Comparison of ENCODE assay signal across 10 cellular contexts in the genomic region with DNA sequence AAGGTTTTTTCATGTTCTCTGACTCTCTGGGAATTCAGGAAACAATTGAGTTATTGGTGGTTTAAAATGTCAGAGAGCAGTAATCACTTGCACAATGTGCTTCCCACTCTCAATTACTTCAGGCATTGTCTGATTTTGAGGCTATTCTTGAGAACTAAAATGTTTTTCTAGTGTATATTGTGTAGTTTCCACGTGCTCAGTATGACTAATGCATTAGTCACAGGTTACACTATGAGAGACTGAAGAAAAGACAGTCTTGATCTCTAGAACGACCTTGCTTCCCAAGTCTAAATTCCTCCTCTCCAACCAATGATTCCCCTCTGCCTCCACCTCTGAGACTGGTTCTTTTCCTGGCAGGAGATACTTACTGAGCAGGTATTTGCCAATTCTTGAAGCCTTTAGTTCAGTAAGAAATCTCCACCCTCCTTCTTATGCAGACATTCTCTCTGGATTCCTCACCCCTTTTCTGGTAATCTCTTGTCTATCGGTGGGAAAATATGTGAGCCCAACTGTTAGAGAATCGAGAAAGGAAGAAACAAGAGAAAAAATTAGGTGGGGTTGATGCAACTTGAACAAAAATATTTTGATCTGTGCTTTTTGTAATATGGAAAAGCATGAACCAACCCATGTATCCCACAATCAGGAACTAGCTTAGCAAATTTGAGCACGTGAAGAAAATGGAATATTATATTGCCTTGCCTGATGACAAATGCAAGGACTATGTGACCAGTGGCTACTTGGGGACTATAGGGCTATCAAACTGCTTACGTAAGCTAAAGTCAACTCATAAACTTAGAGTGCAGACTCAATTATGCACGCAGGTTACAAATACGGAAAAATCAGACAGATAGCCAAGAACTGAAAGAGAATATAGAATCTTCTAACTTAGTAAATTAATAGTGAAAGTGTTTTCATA.
A peak's percentile ranks its signal among the peaks of the same experiment; 100 is the strongest.
DNase-seq lines count a peak whose midpoint lies in the region; ATAC-seq and TF ChIP-seq lines count a peak whose summit lies in the region.
"Had no signal": no experiment of that assay in that cellular context is flagged by ENCODE, and none has a peak within 500 bp of the region (broad histone marks: within the 10 kb centered on the region; RNA-seq: fewer than 3 reads in every experiment).

No MANE protein-coding gene starts in this region.

- no peak for TF ChIP-seq CTCF in choroid plexus epithelial cell (conservative IDR thresholded peaks at IDR 0.05; ENCODE audit: low read depth, low read length)
- TF ChIP-seq CTCF in nephron (IDR thresholded peaks at IDR 0.05; ENCODE audit: unreplicated experiment in 3 of 3), result no peak
- no peak for TF ChIP-seq CTCF in lower leg skin (IDR thresholded peaks at IDR 0.05)

- peaks cover 14% of the 10 kb centered on the region for H3K9me3 Mint-ChIP-seq in nephron

- H3K27ac Mint-ChIP-seq in nephron, result peak overlapping the region; percentile 75 to 80 (median 79)

- peak; percentile 59 for ATAC-seq in GM18520 (IDR thresholded peaks at IDR 0.05; ENCODE audit: unreplicated experiment)

- H3K27me3 Mint-ChIP-seq in nephron (ENCODE audit: low read depth), result peaks cover 5% of the 10 kb centered on the region

- no peak overlapping the region for H3K4me3 ChIP-seq in choroid plexus epithelial cell (ENCODE audit: low read depth, low read length)
- H3K4me3 ChIP-seq in lower leg skin (ENCODE audit: low read depth, poor library complexity, severe bottlenecking), result no peak overlapping the region
- H3K4me3 ChIP-seq: psoas muscle, SK-N-MC had no signal

- intact Hi-C loops in lower leg skin (cut with DNase I; ENCODE audit: low total_unique reads), result no loop called here

- WGBS in lower leg skin, 2 donors, result 44 to 46% methylated on average over 8 of the region's 8 CpGs

- DNase-seq in NCI-H226 (peak; percentile 95), choroid plexus epithelial cell (ENCODE audit: low read depth) (peak; percentile 97), NCI-H1105 (lab: John Stamatoyannopoulos, UW) (no peak), NCI-H187 treated with DMSO at 0.1 percent for 48 hours (lab: John Stamatoyannopoulos, UW) (no peak), NCI-H524 (lab: John Stamatoyannopoulos, UW) (no peak), lower leg skin (ENCODE audit: low spot score in 2 of 2) (no peak)
- DNase-seq: psoas muscle had no signal

- no peaks in the 10 kb centered on the region for H3K36me3 Mint-ChIP-seq in nephron (ENCODE audit: low read depth)

- no peak for TF ChIP-seq POLR2A in lower leg skin (IDR thresholded peaks at IDR 0.05)

- H3K4me1 Mint-ChIP-seq in nephron, result peaks cover 41% of the 10 kb centered on the region

- H3K4me3 Mint-ChIP-seq in nephron, result no peak overlapping the region

Comparison
In these comparisons a context has a peak if more than half of its experiments do, and no peak if none do; other contexts are left out.
1. DNase-seq: peak in NCI-H226 (single experiment) and choroid plexus epithelial cell (single experiment); none in NCI-H1105 (single experiment), NCI-H187 treated with DMSO at 0.1 percent for 48 hours (single experiment), NCI-H524 (0 of 2) and lower leg skin (0 of 2).